8 cellular contexts compared by ENCODE assay signal in genomic region chr1:15684042-15684461, GRCh38. TPM values are rescaled to one million over a fixed set of nuclear protein-coding genes. Genes with fewer than 3 reads are reported as not detected.
DNase-seq lines count a peak whose midpoint lies in the region; ATAC-seq and TF ChIP-seq lines count a peak whose summit lies in the region.

A gene with protein sequence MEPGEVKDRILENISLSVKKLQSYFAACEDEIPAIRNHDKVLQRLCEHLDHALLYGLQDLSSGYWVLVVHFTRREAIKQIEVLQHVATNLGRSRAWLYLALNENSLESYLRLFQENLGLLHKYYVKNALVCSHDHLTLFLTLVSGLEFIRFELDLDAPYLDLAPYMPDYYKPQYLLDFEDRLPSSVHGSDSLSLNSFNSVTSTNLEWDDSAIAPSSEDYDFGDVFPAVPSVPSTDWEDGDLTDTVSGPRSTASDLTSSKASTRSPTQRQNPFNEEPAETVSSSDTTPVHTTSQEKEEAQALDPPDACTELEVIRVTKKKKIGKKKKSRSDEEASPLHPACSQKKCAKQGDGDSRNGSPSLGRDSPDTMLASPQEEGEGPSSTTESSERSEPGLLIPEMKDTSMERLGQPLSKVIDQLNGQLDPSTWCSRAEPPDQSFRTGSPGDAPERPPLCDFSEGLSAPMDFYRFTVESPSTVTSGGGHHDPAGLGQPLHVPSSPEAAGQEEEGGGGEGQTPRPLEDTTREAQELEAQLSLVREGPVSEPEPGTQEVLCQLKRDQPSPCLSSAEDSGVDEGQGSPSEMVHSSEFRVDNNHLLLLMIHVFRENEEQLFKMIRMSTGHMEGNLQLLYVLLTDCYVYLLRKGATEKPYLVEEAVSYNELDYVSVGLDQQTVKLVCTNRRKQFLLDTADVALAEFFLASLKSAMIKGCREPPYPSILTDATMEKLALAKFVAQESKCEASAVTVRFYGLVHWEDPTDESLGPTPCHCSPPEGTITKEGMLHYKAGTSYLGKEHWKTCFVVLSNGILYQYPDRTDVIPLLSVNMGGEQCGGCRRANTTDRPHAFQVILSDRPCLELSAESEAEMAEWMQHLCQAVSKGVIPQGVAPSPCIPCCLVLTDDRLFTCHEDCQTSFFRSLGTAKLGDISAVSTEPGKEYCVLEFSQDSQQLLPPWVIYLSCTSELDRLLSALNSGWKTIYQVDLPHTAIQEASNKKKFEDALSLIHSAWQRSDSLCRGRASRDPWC (plus strand): TSS chr1:15684320. CDS start chr1:15684559, 239 bp downstream.

- H3K9ac ChIP-seq in NT2/D1 (ENCODE audit: insufficient read length, low read depth) (peak within 1 kb of the TSS; percentile 80), neural cell (ENCODE audit: low read length) (peak within 1 kb of the TSS; percentile 97)

- no peaks in the 10 kb centered on the region for H3K9me3 ChIP-seq in CD4-positive, alpha-beta T cell (ENCODE audit: control insufficient read depth, low read length)
- H3K9me3 ChIP-seq in NT2/D1 (ENCODE audit: insufficient read depth, low read length) (peaks cover 4% of the 10 kb centered on the region; the same call in 1 of the 2 replicates), neural cell (ENCODE audit: low read length) (no peaks in the 10 kb centered on the region)

- peak within 1 kb of the TSS; percentile 95 for H3K27ac Mint-ChIP-seq in CD4-positive, alpha-beta T cell

- DNase-seq in CD4-positive, alpha-beta T cell, result peak; percentile 17 to 56 (median 40)
- DNase-seq in NT2/D1 (ENCODE audit: low read depth, low spot score), result no peak
- DNase-seq in activated T-helper 1 cell treated with Interleukin-2 at 50 U/mL for 16 hours (ENCODE audit: low read depth), result peak; percentile 36
- peak; percentile 27 for DNase-seq in fibroblast of mammary gland (ENCODE audit: low read depth)
- DNase-seq in ureter (ENCODE audit: low spot score), result no peak
- no peak for DNase-seq in NCI-H1694 treated with DMSO at 0.1 percent for 48 hours (lab: John Stamatoyannopoulos, UW)

- H4K20me1 ChIP-seq in neural cell (ENCODE audit: insufficient read depth), result no peaks in the 10 kb centered on the region

- no peaks in the 10 kb centered on the region for H3K27me3 Mint-ChIP-seq in CD4-positive, alpha-beta T cell

- peak; percentile 90 for ATAC-seq in CD4-positive, alpha-beta T cell (ENCODE audit: poor library complexity)
- ATAC-seq in GM21723 (IDR thresholded peaks at IDR 0.05; ENCODE audit: unreplicated experiment), result peak; percentile 63

- H3K9me2 ChIP-seq in neural cell (ENCODE audit: insufficient read depth, low read length), result no peaks in the 10 kb centered on the region

- no peaks in the 10 kb centered on the region for H3K9me3 Mint-ChIP-seq in CD4-positive, alpha-beta T cell

- no peaks in the 10 kb centered on the region for H3F3A ChIP-seq in neural cell (ENCODE audit: insufficient read depth, low read length, poor library complexity, severe bottlenecking)

- peak within 1 kb of the TSS; percentile 61 for H3K4me3 ChIP-seq in NT2/D1 (ENCODE audit: insufficient read length, low read depth)
- H3K4me3 ChIP-seq in fibroblast of mammary gland (ENCODE audit: control insufficient read depth, low read depth, low read length), result peak within 1 kb of the TSS; percentile 81
- peak within 1 kb of the TSS; percentile 94 for H3K4me3 ChIP-seq in neural cell (ENCODE audit: low read length)

- no peak for TF ChIP-seq CTCF in CD4-positive, alpha-beta T cell (IDR thresholded peaks at IDR 0.05)
- TF ChIP-seq CTCF in fibroblast of mammary gland (conservative IDR thresholded peaks at IDR 0.05; ENCODE audit: control insufficient read depth, insufficient read depth, low read depth, low read length), result no peak
- TF ChIP-seq CTCF in neural cell (IDR thresholded peaks at IDR 0.05; ENCODE audit: poor library complexity, severe bottlenecking), result no peak

- no peaks in the 10 kb centered on the region for H3K36me3 ChIP-seq in NT2/D1 (ENCODE audit: insufficient read depth, insufficient read length, low read length)
- H3K36me3 ChIP-seq in neural cell (ENCODE audit: insufficient read depth, low read length), result no peaks in the 10 kb centered on the region

- peak within 1 kb of the TSS; percentile 93 for H2AFZ ChIP-seq in neural cell (ENCODE audit: low read depth, low read length)

- H3K4me2 ChIP-seq in neural cell (ENCODE audit: low read length), result peak within 1 kb of the TSS; percentile 70

- H3K4me1 ChIP-seq in NT2/D1 (ENCODE audit: insufficient read depth, insufficient read length), result peaks cover 5% of the 10 kb centered on the region

- H3K27ac ChIP-seq in CD4-positive, alpha-beta T cell (ENCODE audit: low read depth, low read length), result peak within 1 kb of the TSS; percentile 89
- peak within 1 kb of the TSS; percentile 89 for H3K27ac ChIP-seq in neural cell (ENCODE audit: low read length)

- intact Hi-C loops in CD4-positive, alpha-beta T cell (cut with DNase I, micrococcal nuclease), result loop anchor here in 1 of 2 experiments (5.0 kb wide), 2 partner anchors 67 to 152 kb away; partner anchors contain the start of gene DDI2

- peaks cover 15% of the 10 kb centered on the region for H3K36me3 Mint-ChIP-seq in CD4-positive, alpha-beta T cell (ENCODE audit: low read depth)

- H3K4me3 Mint-ChIP-seq in CD4-positive, alpha-beta T cell, result peak within 1 kb of the TSS; percentile 93

- TF ChIP-seq EP300 in neural cell (conservative IDR thresholded peaks at IDR 0.05; ENCODE audit: poor library complexity, severe bottlenecking), result no peak

- CTCF ChIA-PET in CD4-positive, alpha-beta T cell (lab: Charles Lee), result no interaction called here

- POLR2A ChIA-PET in CD4-positive, alpha-beta T cell (lab: Charles Lee), result interaction anchor here (1.0 to 2.8 kb wide), 5 partner anchors 10 to 150 kb away, joined by 3 to 25 read pairs (median 5); no protein-coding TSS in a partner anchor

- H3K4me1 Mint-ChIP-seq in CD4-positive, alpha-beta T cell (ENCODE audit: low read depth), result peaks cover 28% of the 10 kb centered on the region

- H3K79me2 ChIP-seq in neural cell (replicated peaks; ENCODE audit: insufficient read depth, low read length), result peaks cover 33% of the 10 kb centered on the region

- H3K27me3 ChIP-seq in CD4-positive, alpha-beta T cell (ENCODE audit: control insufficient read depth, insufficient read depth, low read length), result no peaks in the 10 kb centered on the region
- H3K27me3 ChIP-seq in NT2/D1 (ENCODE audit: insufficient read depth, insufficient read length), result no peaks in the 10 kb centered on the region
- H3K27me3 ChIP-seq in neural cell (ENCODE audit: insufficient read depth, low read depth, low read length), result no peaks in the 10 kb centered on the region

- TF ChIP-seq RAD21 in neural cell (conservative IDR thresholded peaks at IDR 0.05), result no peak

TF ChIP-seq in neural cell, 6 proteins besides CTCF, POLR2A, EP300 and RAD21:
- TF ChIP-seq TAF1 (IDR thresholded peaks at IDR 0.05; ENCODE audit: low read depth) (no peak), REST (IDR thresholded peaks at IDR 0.05; ENCODE audit: borderline replicate concordance) (peak; percentile 23), MXI1 (conservative IDR thresholded peaks at IDR 0.05; ENCODE audit: poor library complexity, severe bottlenecking) (no peak)

RNA-seq across cellular contexts. Expression of the gene that starts here (rescaled TPM):
- 10 to 100 TPM; 77.5 to 82.0 TPM for total RNA-seq in CD4-positive, alpha-beta T cell
- 39.5 and 40.1 TPM in 2 replicates for polyA plus RNA-seq in neural cell
- 39.7 and 50.9 TPM in 2 replicates for polyA minus RNA-seq in neural cell
- total RNA-seq in ureter, result 40.6 TPM

Comparison
In these comparisons a context has a peak if more than half of its experiments do, and no peak if none do; other contexts are left out.
1. DNase-seq: peak in CD4-positive, alpha-beta T cell (10 of 10), activated T-helper 1 cell treated with Interleukin-2 at 50 U/mL for 16 hours (single experiment) and fibroblast of mammary gland (single experiment); none in NT2/D1 (single experiment), ureter (single experiment) and NCI-H1694 treated with DMSO at 0.1 percent for 48 hours (single experiment).
2. Peak in every context shown above with its lines, with median percentiles within 50 percentile points of each other: H3K4me3 ChIP-seq.